ENCODE assay signal across 10 cellular contexts in genomic region chr22:20524004-20524481, GRCh38. TPM values are rescaled to one million over a fixed set of nuclear protein-coding genes. Genes with fewer than 3 reads are reported as not detected.
DNase-seq lines count a peak whose midpoint lies in the region; ATAC-seq and TF ChIP-seq lines count a peak whose summit lies in the region.
"Had no signal": no experiment of that assay in that cellular context is flagged by ENCODE, and none has a peak within 500 bp of the region (broad histone marks: within the 10 kb centered on the region; RNA-seq: fewer than 3 reads in every experiment).

No MANE protein-coding gene starts in this region.

- ATAC-seq in naive thymus-derived CD8-positive, alpha-beta T cell = peak; percentile 75
- ATAC-seq in GM21423 (IDR thresholded peaks at IDR 0.05; ENCODE audit: unreplicated experiment) = no peak
- no peak for ATAC-seq in lower lobe of right lung

- H3K4me1 ChIP-seq in Caco-2 = peaks cover 11% of the 10 kb centered on the region
- peaks cover 35% of the 10 kb centered on the region for H3K4me1 ChIP-seq in lower lobe of right lung

- CTCF ChIA-PET in Caco-2 (lab: Charles Lee) = interaction anchor here (1.0 kb wide), 1 partner anchor 106 kb away, joined by 3 read pairs; no protein-coding TSS in a partner anchor

- peaks cover 70% of the 10 kb centered on the region for H3K36me3 Mint-ChIP-seq in Caco-2 (ENCODE audit: insufficient read depth, unreplicated experiment)
- H3K36me3 Mint-ChIP-seq in activated naive CD8-positive, alpha-beta T cell treated with anti-CD3 and anti-CD28 coated beads for 36 hours = peaks cover 40% of the 10 kb centered on the region
- peaks cover 6 to 58% (median 11%) of the 10 kb centered on the region in 3 donors for H3K36me3 Mint-ChIP-seq in naive thymus-derived CD8-positive, alpha-beta T cell

- H3K27ac Mint-ChIP-seq in Caco-2 (ENCODE audit: unreplicated experiment) = peak overlapping the region; percentile 65
- H3K27ac Mint-ChIP-seq in activated naive CD8-positive, alpha-beta T cell treated with anti-CD3 and anti-CD28 coated beads for 36 hours = peak overlapping the region; percentile 89
- H3K27ac Mint-ChIP-seq in naive thymus-derived CD8-positive, alpha-beta T cell = peak overlapping the region; percentile 87 to 98 (median 94)

- peak overlapping the region; percentile 59 for H3K27ac ChIP-seq in KOPT-K1 (ENCODE audit: low read depth, low read length, poor library complexity, severe bottlenecking)
- no peak overlapping the region for H3K27ac ChIP-seq in lower lobe of right lung

- H3K9me3 ChIP-seq in Caco-2 = no peaks in the 10 kb centered on the region
- no peaks in the 10 kb centered on the region for H3K9me3 ChIP-seq in KOPT-K1 (ENCODE audit: insufficient read depth, low read length, poor library complexity, severe bottlenecking)
- no peaks in the 10 kb centered on the region for H3K9me3 ChIP-seq in lower lobe of right lung

- BruUV-seq in Caco-2 (replicated peaks; lab: Mats Ljungman, UMichigan) = no TSS peak

- no peaks in the 10 kb centered on the region for H3K9me3 Mint-ChIP-seq in Caco-2 (ENCODE audit: unreplicated experiment)
- no peaks in the 10 kb centered on the region for H3K9me3 Mint-ChIP-seq in activated naive CD8-positive, alpha-beta T cell treated with anti-CD3 and anti-CD28 coated beads for 36 hours
- no peaks in the 10 kb centered on the region for H3K9me3 Mint-ChIP-seq in naive thymus-derived CD8-positive, alpha-beta T cell

- POLR2A ChIA-PET in Caco-2 (lab: Charles Lee) = no interaction called here
- POLR2A ChIA-PET in naive thymus-derived CD8-positive, alpha-beta T cell (lab: Charles Lee) = interaction anchor here (1.0 to 4.1 kb wide), 8 partner anchors 10 to 42 kb away, joined by 3 to 27 read pairs (median 4); partner anchors contain the start of gene MED15

- H3K4me3 Mint-ChIP-seq in Caco-2 (ENCODE audit: unreplicated experiment) = no peak overlapping the region
- peak overlapping the region; percentile 55 for H3K4me3 Mint-ChIP-seq in activated naive CD8-positive, alpha-beta T cell treated with anti-CD3 and anti-CD28 coated beads for 36 hours
- H3K4me3 Mint-ChIP-seq in naive thymus-derived CD8-positive, alpha-beta T cell = peak overlapping the region in 9 of 10 donors; percentile 61 to 86 (median 72)

- H3K36me3 ChIP-seq in Caco-2 (ENCODE audit: control insufficient read depth, insufficient read depth, low read length) (peaks cover 8% of the 10 kb centered on the region), KOPT-K1 (ENCODE audit: insufficient read depth, low read length) (peaks cover 57% of the 10 kb centered on the region), lower lobe of right lung (peaks cover 53% of the 10 kb centered on the region)

- H3K27me3 ChIP-seq in Caco-2 (replicated peaks; ENCODE audit: control insufficient read depth, insufficient read depth, low read length) = no peaks in the 10 kb centered on the region
- H3K27me3 ChIP-seq in lower lobe of right lung (ENCODE audit: low read depth) = no peaks in the 10 kb centered on the region

- TF ChIP-seq CTCF in Caco-2 (IDR thresholded peaks at IDR 0.05; ENCODE audit: insufficient read depth in 1 of 2, low read depth in 1 of 2, low read length in 1 of 2, severe bottlenecking in 1 of 2, unreplicated experiment in 1 of 2) (no peak), lower lobe of right lung (IDR thresholded peaks at IDR 0.05) (no peak)

- peaks cover 20% of the 10 kb centered on the region for H3K4me1 Mint-ChIP-seq in Caco-2 (ENCODE audit: low read depth, unreplicated experiment)
- peaks cover 63% of the 10 kb centered on the region for H3K4me1 Mint-ChIP-seq in activated naive CD8-positive, alpha-beta T cell treated with anti-CD3 and anti-CD28 coated beads for 36 hours
- peaks cover 36 to 72% (median 69%) of the 10 kb centered on the region in 4 donors for H3K4me1 Mint-ChIP-seq in naive thymus-derived CD8-positive, alpha-beta T cell

- no peaks in the 10 kb centered on the region for H3K27me3 Mint-ChIP-seq in Caco-2 (ENCODE audit: insufficient read depth, unreplicated experiment)
- no peaks in the 10 kb centered on the region for H3K27me3 Mint-ChIP-seq in activated naive CD8-positive, alpha-beta T cell treated with anti-CD3 and anti-CD28 coated beads for 36 hours
- H3K27me3 Mint-ChIP-seq in naive thymus-derived CD8-positive, alpha-beta T cell = no peaks in the 10 kb centered on the region

- intact Hi-C loops in Caco-2 (cut with micrococcal nuclease; ENCODE audit: unreplicated experiment) (no loop called here), lower lobe of right lung (cut with DNase I) (no loop called here)

- no peak overlapping the region for H3K4me3 ChIP-seq in Caco-2 (ENCODE audit: low read depth, low read length)
- no peak overlapping the region for H3K4me3 ChIP-seq in lower lobe of right lung

- DNase-seq in Caco-2 (no peak), mucosa of gallbladder (ENCODE audit: low spot score) (no peak), lower lobe of right lung (no peak), occipital lobe (lab: John Stamatoyannopoulos, UW) (no peak)
- DNase-seq in activated naive CD8-positive, alpha-beta T cell treated with anti-CD3 and anti-CD28 coated beads for 36 hours = peak; percentile 39
- peak in 8 of 10 donors; percentile 14 to 75 (median 38) for DNase-seq in naive thymus-derived CD8-positive, alpha-beta T cell
- DNase-seq: cortex of kidney, SIG-M5 had no signal

RNA-seq across cellular contexts. Expression of gene MED15, which starts 16.6 kb away (rescaled TPM):
- 94.7 and 104 TPM in 2 replicates for total RNA-seq in Caco-2 (2022)
- total RNA-seq in activated naive CD8-positive, alpha-beta T cell treated with anti-CD3 and anti-CD28 coated beads for 36 hours = 10 to 100 TPM; 91.1 to 91.8 TPM
- 100 to 1,000 TPM; 308 to 327 TPM for total RNA-seq in naive thymus-derived CD8-positive, alpha-beta T cell
- polyA plus RNA-seq in naive thymus-derived CD8-positive, alpha-beta T cell = 10 to 100 TPM; 25.4 to 85.2 (median 38.2) TPM
- 107 TPM for total RNA-seq in mucosa of gallbladder
- 105 TPM for total RNA-seq in lower lobe of right lung
- total RNA-seq in occipital lobe = 11.9 TPM

RNA-seq across cellular contexts. Expression of gene KLHL22, which starts 28.4 kb away (rescaled TPM):
- total RNA-seq in Caco-2 (2022) (20.9 and 24.4 TPM in 2 replicates), mucosa of gallbladder (26.6 TPM), lower lobe of right lung (24.0 TPM), occipital lobe (43.7 TPM)
- total RNA-seq in activated naive CD8-positive, alpha-beta T cell treated with anti-CD3 and anti-CD28 coated beads for 36 hours = 10 to 100 TPM; 11.2 to 12.3 TPM
- 10 to 100 TPM; 65.0 to 71.9 TPM for total RNA-seq in naive thymus-derived CD8-positive, alpha-beta T cell
- polyA plus RNA-seq in naive thymus-derived CD8-positive, alpha-beta T cell = 10 to 100 TPM; 16.1 to 25.4 (median 20.0) TPM

Comparison
In these comparisons a context has a peak if more than half of its experiments do, and no peak if none do; other contexts are left out.
1. DNase-seq: peak in activated naive CD8-positive, alpha-beta T cell treated with anti-CD3 and anti-CD28 coated beads for 36 hours (single experiment) and naive thymus-derived CD8-positive, alpha-beta T cell (8 of 10); none in Caco-2 (0 of 2), mucosa of gallbladder (single experiment), lower lobe of right lung (single experiment) and occipital lobe (single experiment).
2. ATAC-seq: peak in naive thymus-derived CD8-positive, alpha-beta T cell (2 of 2); none in GM21423 (single experiment) and lower lobe of right lung (0 of 2).
3. Peak in every context shown above with its lines, with median percentiles within 50 percentile points of each other: H3K27ac Mint-ChIP-seq.